Comparison of ENCODE assay signal across 8 cellular contexts in genomic region chr3:49673715-49674490, GRCh38. TPM values are rescaled to one million over a fixed set of nuclear protein-coding genes. Genes with fewer than 3 reads are reported as not detected.
A peak's percentile ranks its signal among the peaks of the same experiment; 100 is the strongest.
DNase-seq lines count a peak whose midpoint lies in the region; ATAC-seq, FAIRE-seq and TF ChIP-seq lines count a peak whose summit lies in the region.

Gene APEH, plus strand, starts transcription at chr3:49674351. Its CDS starts 51 bp downstream, at chr3:49674402.

- H4K20me1 ChIP-seq in HepG2 (ENCODE audit: insufficient read depth, low read length) = no peaks in the 10 kb centered on the region

- peak; percentile 77 for ATAC-seq in HG03342 (IDR thresholded peaks at IDR 0.05; ENCODE audit: unreplicated experiment)
- peak; percentile 81 for ATAC-seq in HepG2

- peaks cover 22% of the 10 kb centered on the region for H3K79me2 ChIP-seq in HepG2 (ENCODE audit: insufficient read depth, low read length)

- TF ChIP-seq EP300 in HepG2 (IDR thresholded peaks at IDR 0.05; ENCODE audit: low read depth in 2 of 2, low read length in 2 of 2) = no peak
- no peak for TF ChIP-seq EP300 in HepG2 (CRISPR knock-in tag; IDR thresholded peaks at IDR 0.05; ENCODE audit: borderline replicate concordance)

- H2AFZ ChIP-seq in HepG2 (ENCODE audit: low read length) = no peak within 1 kb of the TSS

- CTCF ChIA-PET in HepG2 (lab: Yijun Ruan, JAX; ENCODE audit: low intra/inter-chr PET ratio, low total read pairs) = no interaction called here

- H3K27ac ChIP-seq in cingulate gyrus (ENCODE audit: low read depth, low read length) (peak within 1 kb of the TSS; percentile 69), HepG2 (ENCODE audit: extremely low read length, insufficient read depth, low read length) (peak within 1 kb of the TSS; percentile 85)

- no peaks in the 10 kb centered on the region for H3K27me3 ChIP-seq in HepG2 (ENCODE audit: control insufficient read depth in 1 of 2, insufficient read depth in 2 of 2, low read length in 2 of 2)

- whole genome bisulfite sequencing in HepG2 (ENCODE audit: low lambda C conversion rate) = under 1% methylated on average over 24 of the region's 71 CpGs

- TF ChIP-seq CTCF in WI38 (IDR thresholded peaks at IDR 0.05; ENCODE audit: low read depth, low read length) (no peak), HepG2 (CRISPR knock-in tag; IDR thresholded peaks at IDR 0.05) (no peak)

- peak within 1 kb of the TSS; percentile 91 for H3K4me2 ChIP-seq in HepG2 (ENCODE audit: low read depth, low read length)

- no peak for TF ChIP-seq RAD21 in HepG2 (CRISPR knock-in tag; IDR thresholded peaks at IDR 0.05)

- in situ Hi-C loops in HepG2 (cut with HindIII; ENCODE audit: extremely low pct_ligation_motif_present, low pct_unique_long_range_greater_than_20kb) = loop anchor here (5.0 to 10.0 kb wide), 2 partner anchors 109 to 137 kb away; no protein-coding TSS in a partner anchor

- DNase-seq in activated naive CD4-positive, alpha-beta T cell treated with Interleukin-2 at 50 U/mL for 16 hours = peak; percentile 99
- DNase-seq in activated naive CD4-positive, alpha-beta T cell (lab: John Stamatoyannopoulos, UW) = no peak
- DNase-seq in HepG2 (ENCODE audit: low spot score) = peak; percentile 96
- DNase-seq in stimulated activated CD4-positive, alpha-beta T cell treated with anti-CD3 and anti-CD28 coated beads, Interleukin-4, amount 100 ng/mL, for 4 hours = peak; percentile 97 to 98
- no peak for DNase-seq in SHP77 treated with DMSO at 0.1 percent for 48 hours (lab: John Stamatoyannopoulos, UW)

- no peak; a peak in 2 of 4 replicates for TF ChIP-seq POLR2A in HepG2 (IDR thresholded peaks at IDR 0.05; ENCODE audit: insufficient read depth in 1 of 2, low read depth in 2 of 2, low read length in 2 of 2)

- peak; percentile 90 for FAIRE-seq in HepG2 (lab: Jason Lieb, UNC)

- H3K36me3 ChIP-seq in HepG2 (replicated peaks in 1 of 2; ENCODE audit: control insufficient read depth in 1 of 2, insufficient read depth in 2 of 2, low read length in 2 of 2) = peaks cover 14 to 34% of the 10 kb centered on the region in 2 experiments

- H3K4me3 ChIP-seq in WI38 (ENCODE audit: low read depth, low read length) (peak within 1 kb of the TSS; percentile 81), HepG2 (replicated peaks in 1 of 3; ENCODE audit: insufficient read depth in 1 of 3, low read depth in 2 of 3, low read length in 3 of 3) (peak within 1 kb of the TSS; percentile 80 to 99 (median 80))

- no peaks in the 10 kb centered on the region for H3K9me3 ChIP-seq in HepG2 (ENCODE audit: low read length)

- no TSS peak for BruUV-seq in HepG2 (replicated peaks; lab: Mats Ljungman, UMichigan)

- intact Hi-C loops in HepG2 (cut with micrococcal nuclease; ENCODE audit: unreplicated experiment) = loop anchor here (5.0 kb wide), 2 partner anchors 67 to 207 kb away; no protein-coding TSS in a partner anchor

- peak within 1 kb of the TSS; percentile 86 for H3K9ac ChIP-seq in HepG2 (ENCODE audit: insufficient read depth, low read depth, low read length)

- peaks cover 64% of the 10 kb centered on the region for H3K4me1 ChIP-seq in HepG2 (ENCODE audit: insufficient read depth, low read length)

- POLR2A ChIA-PET in HepG2 (lab: Yijun Ruan, JAX) = interaction anchor here (0.9 to 3.3 kb wide), 5 partner anchors 15 to 333 kb away, joined by 3 to 98 read pairs (median 5); partner anchors contain the start of genes DAG1, MST1 and RNF123

TF ChIP-seq in HepG2, 621 proteins besides CTCF, POLR2A, EP300 and RAD21 (continues in another document):
- TF ChIP-seq, protein P1, sequence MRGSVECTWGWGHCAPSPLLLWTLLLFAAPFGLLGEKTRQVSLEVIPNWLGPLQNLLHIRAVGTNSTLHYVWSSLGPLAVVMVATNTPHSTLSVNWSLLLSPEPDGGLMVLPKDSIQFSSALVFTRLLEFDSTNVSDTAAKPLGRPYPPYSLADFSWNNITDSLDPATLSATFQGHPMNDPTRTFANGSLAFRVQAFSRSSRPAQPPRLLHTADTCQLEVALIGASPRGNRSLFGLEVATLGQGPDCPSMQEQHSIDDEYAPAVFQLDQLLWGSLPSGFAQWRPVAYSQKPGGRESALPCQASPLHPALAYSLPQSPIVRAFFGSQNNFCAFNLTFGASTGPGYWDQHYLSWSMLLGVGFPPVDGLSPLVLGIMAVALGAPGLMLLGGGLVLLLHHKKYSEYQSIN (CRISPR knock-in tag; IDR thresholded peaks at IDR 0.05; ENCODE audit: borderline replicate concordance) = no peak
- TF ChIP-seq TMF1 (CRISPR knock-in tag; IDR thresholded peaks at IDR 0.05; ENCODE audit: low read depth) = peak; percentile 18; the same call in 1 of the 2 replicates
- TF ChIP-seq ZNF333 (CRISPR knock-in tag; IDR thresholded peaks at IDR 0.05; ENCODE audit: borderline replicate concordance) = peak; percentile 100
- no peak for TF ChIP-seq ZNF354B (CRISPR knock-in tag; IDR thresholded peaks at IDR 0.05)
- TF ChIP-seq ZFP90 (CRISPR knock-in tag; IDR thresholded peaks at IDR 0.05; ENCODE audit: borderline replicate concordance) = peak; percentile 94; the same call in 1 of the 2 replicates
- TF ChIP-seq ISL2 (CRISPR knock-in tag; IDR thresholded peaks at IDR 0.05) = no peak
- TF ChIP-seq BRD4 (CRISPR knock-in tag; IDR thresholded peaks at IDR 0.05) = no peak
- peak; percentile 84; the same call in 1 of the 3 replicates for TF ChIP-seq MXI1 (IDR thresholded peaks at IDR 0.05; ENCODE audit: borderline replicate concordance, low read depth, low read length)
- TF ChIP-seq ZNF644 (CRISPR knock-in tag; IDR thresholded peaks at IDR 0.05; ENCODE audit: low read depth) = no peak
- no peak for TF ChIP-seq PCBP1 (IDR thresholded peaks at IDR 0.05; ENCODE audit: borderline replicate concordance, low read depth, low read length)
- 0 out of 2 replicates have a peak, but pooled peaks have one; percentile 7 for TF ChIP-seq ZNF776 (CRISPR knock-in tag; IDR thresholded peaks at IDR 0.05)
- TF ChIP-seq RBAK (CRISPR knock-in tag; IDR thresholded peaks at IDR 0.05) = no peak
- peak; percentile 91 for TF ChIP-seq ETV5 (CRISPR knock-in tag; IDR thresholded peaks at IDR 0.05; ENCODE audit: borderline replicate concordance)
- no peak for TF ChIP-seq FOXM1 (CRISPR knock-in tag; IDR thresholded peaks at IDR 0.05)
- TF ChIP-seq, protein P2, sequence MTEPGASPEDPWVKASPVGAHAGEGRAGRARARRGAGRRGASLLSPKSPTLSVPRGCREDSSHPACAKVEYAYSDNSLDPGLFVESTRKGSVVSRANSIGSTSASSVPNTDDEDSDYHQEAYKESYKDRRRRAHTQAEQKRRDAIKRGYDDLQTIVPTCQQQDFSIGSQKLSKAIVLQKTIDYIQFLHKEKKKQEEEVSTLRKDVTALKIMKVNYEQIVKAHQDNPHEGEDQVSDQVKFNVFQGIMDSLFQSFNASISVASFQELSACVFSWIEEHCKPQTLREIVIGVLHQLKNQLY (CRISPR knock-in tag; IDR thresholded peaks at IDR 0.05) = no peak
- 0 out of 2 replicates have a peak, but pooled peaks have one; percentile 28 for TF ChIP-seq TARDBP (CRISPR knock-in tag; IDR thresholded peaks at IDR 0.05)
- peak; percentile 68; the same call in 1 of the 2 replicates for TF ChIP-seq HIC2 (CRISPR knock-in tag; IDR thresholded peaks at IDR 0.05; ENCODE audit: low read depth)
- peak; percentile 1 for TF ChIP-seq DBP (CRISPR knock-in tag; IDR thresholded peaks at IDR 0.05; ENCODE audit: not compliant biosample characterization)

RNA-seq across cellular contexts. Expression of gene APEH, which starts in this region (rescaled TPM):
- 116 and 130 TPM in 2 replicates for total RNA-seq in HepG2 (2016; rRNA removed; fragmentation: Illumina TruSeq; extraction: Trizol)
- total RNA-seq in HepG2 (2016; cell fraction: cytosol; rRNA removed; fragmentation: Illumina TruSeq; extraction: Trizol; ENCODE audit: low read depth) = 32.8 and 39.1 TPM in 2 replicates
- total RNA-seq in HepG2 (2016; cell fraction: insoluble cytoplasmic fraction; rRNA removed; fragmentation: Illumina TruSeq; extraction: Trizol) = 118 and 134 TPM in 2 replicates
- total RNA-seq in HepG2 (2016; cell fraction: membrane; rRNA removed; fragmentation: Illumina TruSeq; extraction: Trizol) = 57.5 and 60.4 TPM in 2 replicates
- total RNA-seq in HepG2 (2016; cell fraction: nucleus; rRNA removed; fragmentation: Illumina TruSeq; extraction: Trizol) = 99.4 and 109 TPM in 2 replicates
- 116 and 123 TPM in 2 replicates for polyA plus RNA-seq in HepG2 (2011; rRNA removed)
- polyA plus RNA-seq in HepG2 (2011; cell fraction: cytosol; rRNA removed) = 95.0 and 116 TPM in 2 replicates
- polyA plus RNA-seq in HepG2 (2011; cell fraction: nucleus; rRNA removed) = 227 and 231 TPM in 2 replicates
- polyA plus RNA-seq in HepG2 (2012) = 110 and 113 TPM in 2 replicates
- polyA plus RNA-seq in HepG2 (2016; cell fraction: cytosol; fragmentation: Illumina TruSeq; extraction: Trizol; ENCODE audit: low read depth) = 22.6 and 23.9 TPM in 2 replicates
- polyA plus RNA-seq in HepG2 (2016; cell fraction: insoluble cytoplasmic fraction; fragmentation: Illumina TruSeq; extraction: Trizol; ENCODE audit: low read depth) = 87.5 and 96.0 TPM in 2 replicates
- polyA plus RNA-seq in HepG2 (2016; cell fraction: membrane; fragmentation: Illumina TruSeq; extraction: Trizol; ENCODE audit: low read depth) = 27.9 and 31.1 TPM in 2 replicates
- 137 and 152 TPM in 2 replicates for polyA plus RNA-seq in HepG2 (2016; cell fraction: nucleus; fragmentation: Illumina TruSeq; extraction: Trizol; ENCODE audit: insufficient read depth, low read depth)
- polyA minus RNA-seq in HepG2 (2011; rRNA and poly(A)+ RNA removed; ENCODE audit: low replicate concordance) = 481 and 533 TPM in 2 replicates
- 94.8 and 99.0 TPM in 2 replicates for polyA minus RNA-seq in HepG2 (2011; cell fraction: cytosol; rRNA and poly(A)+ RNA removed)
- polyA minus RNA-seq in HepG2 (2011; cell fraction: nucleus; rRNA and poly(A)+ RNA removed) = 120 and 143 TPM in 2 replicates

Comparison
In these comparisons a context has a peak if more than half of its experiments do, and no peak if none do; other contexts are left out.
1. DNase-seq: peak in activated naive CD4-positive, alpha-beta T cell treated with Interleukin-2 at 50 U/mL for 16 hours (single experiment), HepG2 (single experiment) and stimulated activated CD4-positive, alpha-beta T cell treated with anti-CD3 and anti-CD28 coated beads, Interleukin-4, amount 100 ng/mL, for 4 hours (2 of 2); none in activated naive CD4-positive, alpha-beta T cell (0 of 4) and SHP77 treated with DMSO at 0.1 percent for 48 hours (single experiment).